26 cellular contexts compared by ENCODE assay signal in genomic region chr6:169339731-169340314, GRCh38.
DNase-seq lines count a peak whose midpoint lies in the region; ATAC-seq and TF ChIP-seq lines count a peak whose summit lies in the region.
"Had no signal": no experiment of that assay in that cellular context is flagged by ENCODE, and none has a peak within 500 bp of the region (broad histone marks: within the 10 kb centered on the region; RNA-seq: fewer than 3 reads in every experiment).

No MANE protein-coding gene starts in this region.

- no peaks in the 10 kb centered on the region for H3K27me3 Mint-ChIP-seq in neural progenitor cell (ENCODE audit: insufficient read depth, low read depth)

- H3K4me1 ChIP-seq in Panc1 (ENCODE audit: control insufficient read depth, insufficient read depth, low read length) (peaks cover 9% of the 10 kb centered on the region), neural progenitor cell (no peaks in the 10 kb centered on the region), tibial nerve (peaks cover 0 to 21% (median 0%) of the 10 kb centered on the region in 4 donors)
- H3K4me1 ChIP-seq: heart left ventricle had no signal

- WGBS in tibial nerve, 2 donors, result 89 to 91% methylated on average over 12 of the region's 12 CpGs

- in situ Hi-C loops in Panc1 (cut with HindIII; ENCODE audit: low pct_unique_long_range_greater_than_20kb, low sequenced_read_pairs), result no loop called here

- peak overlapping the region; percentile 22 for H3K27ac Mint-ChIP-seq in neural progenitor cell
- H3K27ac Mint-ChIP-seq: activated naive CD8-positive, alpha-beta T cell; dendritic cell treated with granulocyte-macrophage colony-stimulating factor and Interleukin-4, amounts not matched to agents 40 ng/mL and 50 ng/mL, for 4 days; natural killer cell; T-helper 17 cell had no signal

- DNase-seq in Daoy (ENCODE audit: low read depth) (peak; percentile 37), Panc1 (ENCODE audit: low read depth, low spot score) (no peak), neural progenitor cell (ENCODE audit: low spot score) (no peak), DMS79 treated with DMSO at 0.1 percent for 48 hours (lab: John Stamatoyannopoulos, UW) (no peak), posterior cingulate gyrus (no peak), tibial nerve (ENCODE audit: low spot score in 2 of 2) (no peak), GM19238 (ENCODE audit: insufficient read length, low spot score) (no peak)
- DNase-seq: activated CD4-positive, alpha-beta T cell treated with anti-CD3 and anti-CD28 coated beads, Interleukin-2, amount 50 U/mL, for 1 hour; heart left ventricle; KBM-7; left cardiac atrium; mesendoderm; natural killer cell; NCI-H1694; NCI-H2171; NCI-H524; NK-92 treated with Interleukin-12 subunit alpha and Interleukin-12 subunit beta, amount 100 ng/mL, for 24 hours; ovary; stimulated activated CD4-positive, alpha-beta T cell treated with anti-CD3 and anti-CD28 coated beads, Interleukin-12 subunit alpha, Interleukin-12 subunit beta, amount 100 ng/mL, for 4 hours; stimulated activated CD4-positive, alpha-beta T cell treated with anti-CD3 and anti-CD28 coated beads, Interleukin-4, amount 100 ng/mL, for 4 hours; stimulated activated naive CD4-positive, alpha-beta T cell treated with Interleukin-2 at 50 U/mL for 16 hours; T-helper 17 cell; WERI-Rb-1 had no signal

- no peak overlapping the region for H2AFZ ChIP-seq in neural progenitor cell (replicated peaks)

- H3K4me3 ChIP-seq in Panc1 (ENCODE audit: low read depth in 2 of 2, low read length in 2 of 2), result no peak overlapping the region
- H3K4me3 ChIP-seq in neural progenitor cell, result no peak overlapping the region
- no peak overlapping the region for H3K4me3 ChIP-seq in tibial nerve
- H3K4me3 ChIP-seq: heart left ventricle, ovary had no signal

- no peak overlapping the region for H3K4me3 Mint-ChIP-seq in neural progenitor cell
- H3K4me3 Mint-ChIP-seq: activated naive CD8-positive, alpha-beta T cell; dendritic cell treated with granulocyte-macrophage colony-stimulating factor and Interleukin-4, amounts not matched to agents 40 ng/mL and 50 ng/mL, for 4 days; natural killer cell; T-helper 17 cell had no signal

- no peaks in the 10 kb centered on the region for H3K9me3 ChIP-seq in Panc1 (ENCODE audit: control insufficient read depth, insufficient read depth, low read depth, low read length)
- no peaks in the 10 kb centered on the region for H3K9me3 ChIP-seq in neural progenitor cell (ENCODE audit: low read depth)
- no peaks in the 10 kb centered on the region for H3K9me3 ChIP-seq in tibial nerve
- H3K9me3 ChIP-seq: heart left ventricle, ovary had no signal

- H3K9ac ChIP-seq in neural progenitor cell, result no peak overlapping the region

- no peaks in the 10 kb centered on the region for H3K27me3 ChIP-seq in Panc1 (ENCODE audit: control insufficient read depth, insufficient read depth, low read length)
- H3K27me3 ChIP-seq in neural progenitor cell, result no peaks in the 10 kb centered on the region
- H3K27me3 ChIP-seq in tibial nerve, result no peaks in the 10 kb centered on the region
- H3K27me3 ChIP-seq: ovary had no signal

- POLR2A ChIA-PET in Panc1 (lab: Charles Lee), result no interaction called here

- CTCF ChIA-PET in Panc1 (lab: Charles Lee), result no interaction called here

- no peak for TF ChIP-seq EP300 in tibial nerve (IDR thresholded peaks at IDR 0.05)

- H3K9me3 Mint-ChIP-seq in neural progenitor cell, result peaks cover 2% of the 10 kb centered on the region
- H3K9me3 Mint-ChIP-seq: natural killer cell had no signal

- TF ChIP-seq POLR2A in tibial nerve (IDR thresholded peaks at IDR 0.05), result no peak

- peak overlapping the region; percentile 74 for H3K27ac ChIP-seq in Panc1 (ENCODE audit: low read length)
- H3K27ac ChIP-seq in neural progenitor cell, result no peak overlapping the region
- H3K27ac ChIP-seq in tibial nerve, result no peak overlapping the region
- H3K27ac ChIP-seq: heart left ventricle, ovary, WERI-Rb-1 had no signal

- peak; percentile 52 for ATAC-seq in Panc1
- peak; percentile 69 for ATAC-seq in esophagus mucosa
- ATAC-seq: heart left ventricle, left cardiac atrium, natural killer cell, T-helper 17 cell had no signal

- H3K36me3 ChIP-seq in Panc1 (ENCODE audit: control insufficient read depth, insufficient read depth, low read length), result no peaks in the 10 kb centered on the region
- H3K36me3 ChIP-seq in neural progenitor cell, result no peaks in the 10 kb centered on the region
- no peaks in the 10 kb centered on the region for H3K36me3 ChIP-seq in tibial nerve
- H3K36me3 ChIP-seq: heart left ventricle, ovary, WERI-Rb-1 had no signal

- H3F3A ChIP-seq in neural progenitor cell (ENCODE audit: low read depth), result no peaks in the 10 kb centered on the region

- TF ChIP-seq CTCF in Panc1 (IDR thresholded peaks at IDR 0.05), result no peak
- no peak for TF ChIP-seq CTCF in neural progenitor cell (IDR thresholded peaks at IDR 0.05)
- no peak for TF ChIP-seq CTCF in tibial nerve (IDR thresholded peaks at IDR 0.05)

- H3K4me1 Mint-ChIP-seq in neural progenitor cell, result peaks cover 12% of the 10 kb centered on the region
- H3K4me1 Mint-ChIP-seq: natural killer cell, T-helper 17 cell had no signal

- BruUV-seq in Panc1 (replicated peaks; lab: Mats Ljungman, UMichigan), result no TSS peak

- no peaks in the 10 kb centered on the region for H4K20me1 ChIP-seq in neural progenitor cell (ENCODE audit: low read depth)

- H3K36me3 Mint-ChIP-seq in neural progenitor cell, result peaks cover 2% of the 10 kb centered on the region
- H3K36me3 Mint-ChIP-seq: activated naive CD8-positive, alpha-beta T cell; natural killer cell had no signal

- H3K79me2 ChIP-seq in neural progenitor cell (ENCODE audit: low read depth), result no peaks in the 10 kb centered on the region

- intact Hi-C loops in Panc1 (cut with micrococcal nuclease; ENCODE audit: unreplicated experiment) (no loop called here), posterior cingulate gyrus (cut with DNase I) (no loop called here)

- no peak overlapping the region for H3K4me2 ChIP-seq in neural progenitor cell
